In genomic region chr17:41107941-41108445, GRCh38 we compare ENCODE assay signal across 1 cellular context.
TF ChIP-seq lines count a peak whose summit lies in the region.

No MANE protein-coding gene starts in this region.

TF ChIP-seq in IMR-90, 13 proteins besides CTCF, POLR2A, EP300 and RAD21:
- no peak for TF ChIP-seq USF2 (IDR thresholded peaks at IDR 0.05; ENCODE audit: low read depth, low read length)
- no peak for TF ChIP-seq NFE2L2 (IDR thresholded peaks at IDR 0.05; ENCODE audit: low read depth, low read length)
- no peak for TF ChIP-seq MXI1 (IDR thresholded peaks at IDR 0.05; ENCODE audit: borderline replicate concordance, low read depth, low read length)
- TF ChIP-seq RFX5 (IDR thresholded peaks at IDR 0.05; ENCODE audit: low read depth, low read length) = no peak
- no peak for TF ChIP-seq SMC3 (IDR thresholded peaks at IDR 0.05; ENCODE audit: low read depth, low read length)
- no peak for TF ChIP-seq FOS (IDR thresholded peaks at IDR 0.05; ENCODE audit: low read depth, low read length)
- no peak for TF ChIP-seq MAFK (IDR thresholded peaks at IDR 0.05; ENCODE audit: low read depth, low read length)
- no peak for TF ChIP-seq RCOR1 (IDR thresholded peaks at IDR 0.05; ENCODE audit: insufficient replicate concordance, low read length)
- TF ChIP-seq MAZ (IDR thresholded peaks at IDR 0.05; ENCODE audit: borderline replicate concordance, low read depth, low read length) = no peak
